In the genomic region with DNA sequence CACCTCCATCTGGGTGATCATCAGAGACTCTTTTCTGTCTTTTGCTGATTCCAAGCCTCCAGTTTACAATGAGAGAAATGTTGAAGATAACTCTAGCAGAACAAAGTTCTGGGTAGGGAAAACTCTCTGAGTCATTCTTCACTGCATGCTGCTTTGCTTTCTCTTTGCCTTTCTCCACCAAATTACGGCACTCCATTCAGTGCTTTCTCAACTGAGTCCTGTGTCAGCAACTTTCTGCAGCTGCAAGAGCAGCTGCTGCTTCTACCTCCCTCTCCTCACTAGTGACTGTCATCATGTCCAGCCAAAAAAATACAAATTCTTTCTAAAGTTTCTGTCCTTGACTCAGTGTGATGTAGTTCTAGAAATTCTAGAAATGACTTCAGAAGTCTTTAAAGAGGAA, we compare ENCODE assay signal across 13 cellular contexts.
DNase-seq lines count a peak whose midpoint lies in the region; ATAC-seq and TF ChIP-seq lines count a peak whose summit lies in the region.
"Had no signal": no experiment of that assay in that cellular context is flagged by ENCODE, and none has a peak within 500 bp of the region (broad histone marks: within the 10 kb centered on the region; RNA-seq: fewer than 3 reads in every experiment).

No MANE protein-coding gene starts in this region.

- peak overlapping the region; percentile 5 for H3K4me3 Mint-ChIP-seq in Calu3 (ENCODE audit: low read depth, unreplicated experiment)
- H3K4me3 Mint-ChIP-seq in stimulated activated memory B cell treated with anti-CD40 and anti-IgM and Interleukin-4, amounts not matched to agents 10 μg/mL and 1 μg/mL and 100 μg/mL, for 72 hours: no peak overlapping the region

- no peaks in the 10 kb centered on the region for H3K27me3 Mint-ChIP-seq in Calu3 (ENCODE audit: unreplicated experiment)
- no peaks in the 10 kb centered on the region for H3K27me3 Mint-ChIP-seq in stimulated activated memory B cell treated with anti-CD40 and anti-IgM and Interleukin-4, amounts not matched to agents 10 μg/mL and 1 μg/mL and 100 μg/mL, for 72 hours

- no peaks in the 10 kb centered on the region for H3K36me3 ChIP-seq in adipocyte (ENCODE audit: control insufficient read depth, insufficient read depth, low read length, severe bottlenecking)
- no peaks in the 10 kb centered on the region for H3K36me3 ChIP-seq in mesenchymal stem cell (ENCODE audit: control insufficient read depth in 1 of 2, insufficient read depth in 2 of 2, low read depth in 1 of 2, low read length in 2 of 2)

- BruUV-seq in Calu3 (replicated peaks; lab: Mats Ljungman, UMichigan): no TSS peak

- H3K23ac ChIP-seq in mesenchymal stem cell (ENCODE audit: low read length in 2 of 2): no peak overlapping the region

- H3K27ac Mint-ChIP-seq in Calu3 (ENCODE audit: unreplicated experiment): no peak overlapping the region
- H3K27ac Mint-ChIP-seq in stimulated activated memory B cell treated with anti-CD40 and anti-IgM and Interleukin-4, amounts not matched to agents 10 μg/mL and 1 μg/mL and 100 μg/mL, for 72 hours: no peak overlapping the region

- H2BK120ac ChIP-seq in mesenchymal stem cell (ENCODE audit: low read depth, low read length): no peak overlapping the region

- H3K4ac ChIP-seq in mesenchymal stem cell (ENCODE audit: low read depth in 1 of 2, low read length in 2 of 2): no peak overlapping the region

- no peak overlapping the region for H2BK5ac ChIP-seq in mesenchymal stem cell (ENCODE audit: low read depth, low read length, poor library complexity, severe bottlenecking)

- H3K4me2 ChIP-seq in mesenchymal stem cell (ENCODE audit: low read length, poor library complexity, severe bottlenecking): no peak overlapping the region
- H3K4me2 ChIP-seq: A549, PC-9 had no signal

- no peak overlapping the region for H3K9ac ChIP-seq in adipocyte (ENCODE audit: low read length)
- H3K9ac ChIP-seq in mesenchymal stem cell (ENCODE audit: low read length): no peak overlapping the region

- H3K9me3 ChIP-seq in adipocyte (ENCODE audit: control insufficient read depth, low read length) (peaks cover 1% of the 10 kb centered on the region), mesenchymal stem cell (ENCODE audit: control insufficient read depth, low read length) (peaks cover 2% of the 10 kb centered on the region)
- H3K9me3 ChIP-seq: A549 had no signal

- H2BK12ac ChIP-seq in mesenchymal stem cell (ENCODE audit: low read length in 2 of 2): no peak overlapping the region

- H3K4me1 ChIP-seq in adipocyte (ENCODE audit: control insufficient read depth, insufficient read depth, low read length): no peaks in the 10 kb centered on the region
- H3K4me1 ChIP-seq in mesenchymal stem cell (ENCODE audit: control insufficient read depth, insufficient read depth, low read depth, low read length): no peaks in the 10 kb centered on the region
- H3K4me1 ChIP-seq: A549 had no signal

- H3K9me3 Mint-ChIP-seq in Calu3 (ENCODE audit: low read depth, unreplicated experiment): no peaks in the 10 kb centered on the region
- H3K9me3 Mint-ChIP-seq in stimulated activated memory B cell treated with anti-CD40 and anti-IgM and Interleukin-4, amounts not matched to agents 10 μg/mL and 1 μg/mL and 100 μg/mL, for 72 hours: no peaks in the 10 kb centered on the region

- H4K91ac ChIP-seq in mesenchymal stem cell (ENCODE audit: low read length): no peak overlapping the region

- TF ChIP-seq CTCF in Calu3 (IDR thresholded peaks at IDR 0.05; ENCODE audit: unreplicated experiment): no peak

- H4K8ac ChIP-seq in mesenchymal stem cell (ENCODE audit: low read length): no peak overlapping the region

- CTCF ChIA-PET in Calu3 (lab: Charles Lee): no interaction called here

- no peak overlapping the region for H3K4me3 ChIP-seq in Jurkat, Clone E6-1 (ENCODE audit: low read length)
- H3K4me3 ChIP-seq in adipocyte (ENCODE audit: low read length): no peak overlapping the region
- no peak overlapping the region for H3K4me3 ChIP-seq in mesenchymal stem cell (ENCODE audit: insufficient read depth in 1 of 2, low read depth in 1 of 2, low read length in 2 of 2)
- H3K4me3 ChIP-seq: A549, PC-9 had no signal

- DNase-seq in Calu3 (no peak), adipocyte (ENCODE audit: low read depth) (peak; percentile 25), mesenchymal stem cell (peak; percentile 15), NCI-H1105 (lab: John Stamatoyannopoulos, UW) (no peak)
- peak; percentile 30 for DNase-seq in Jurkat, Clone E6-1 (ENCODE audit: low read depth, low spot score)
- DNase-seq in activated naive CD4-positive, alpha-beta T cell treated with anti-CD3 and anti-CD28 coated beads, Interleukin-2, amount 50 U/mL, for 16 hours: no peak
- DNase-seq: NCI-H1436 treated with DMSO at 0.1 percent for 48 hours; NCI-H2081; NCI-H524; NK-92 treated with Interleukin-12 subunit alpha and Interleukin-12 subunit beta, amount 100 ng/mL, for 24 hours; PC-9 had no signal

- H2AFZ ChIP-seq in mesenchymal stem cell (ENCODE audit: low read depth, low read length): no peak overlapping the region
- H2AFZ ChIP-seq: PC-9 had no signal

- H3K4me1 Mint-ChIP-seq in Calu3 (ENCODE audit: low read depth, unreplicated experiment): peaks cover 8% of the 10 kb centered on the region
- no peaks in the 10 kb centered on the region for H3K4me1 Mint-ChIP-seq in stimulated activated memory B cell treated with anti-CD40 and anti-IgM and Interleukin-4, amounts not matched to agents 10 μg/mL and 1 μg/mL and 100 μg/mL, for 72 hours

- H3K27me3 ChIP-seq in adipocyte (replicated peaks; ENCODE audit: control insufficient read depth, insufficient read depth, low read length) (no peaks in the 10 kb centered on the region), mesenchymal stem cell (ENCODE audit: control insufficient read depth in 1 of 2, insufficient read depth in 1 of 2, low read length in 2 of 2) (no peaks in the 10 kb centered on the region)

- H3K36me3 Mint-ChIP-seq in Calu3 (ENCODE audit: insufficient read depth, unreplicated experiment): no peaks in the 10 kb centered on the region
- H3K36me3 Mint-ChIP-seq in stimulated activated memory B cell treated with anti-CD40 and anti-IgM and Interleukin-4, amounts not matched to agents 10 μg/mL and 1 μg/mL and 100 μg/mL, for 72 hours: no peaks in the 10 kb centered on the region

- no peak overlapping the region for H3K18ac ChIP-seq in mesenchymal stem cell (ENCODE audit: low read depth in 1 of 2, low read length in 2 of 2)

- no peak for ATAC-seq in stimulated activated memory B cell treated with anti-CD40 and anti-IgM and Interleukin-4, amounts not matched to agents 10 μg/mL and 1 μg/mL and 100 μg/mL, for 72 hours
- ATAC-seq: A549 had no signal

- no peaks in the 10 kb centered on the region for H3K79me1 ChIP-seq in mesenchymal stem cell (replicated peaks; ENCODE audit: low read length, poor library complexity, severe bottlenecking)

- H2BK15ac ChIP-seq in mesenchymal stem cell (ENCODE audit: low read depth, poor library complexity, severe bottlenecking): no peak overlapping the region

- 29% methylated on average over 1 of the region's 1 CpG for WGBS in mesenchymal stem cell

- intact Hi-C loops in Calu3 (cut with micrococcal nuclease; ENCODE audit: unreplicated experiment): no loop called here

- no peak overlapping the region for H3K14ac ChIP-seq in mesenchymal stem cell (ENCODE audit: low read length in 2 of 2)

- no peak overlapping the region for H2AK5ac ChIP-seq in mesenchymal stem cell (ENCODE audit: low read length, severe bottlenecking)

- no peak overlapping the region for H3K27ac ChIP-seq in mesenchymal stem cell (ENCODE audit: low read length, poor library complexity, severe bottlenecking)
- H3K27ac ChIP-seq: A549, PC-9 had no signal

Comparison
In these comparisons a context has a peak if more than half of its experiments do, and no peak if none do; other contexts are left out.
1. DNase-seq: peak in Jurkat, Clone E6-1 (single experiment), adipocyte (single experiment) and mesenchymal stem cell (single experiment); none in Calu3 (single experiment), activated naive CD4-positive, alpha-beta T cell treated with anti-CD3 and anti-CD28 coated beads, Interleukin-2, amount 50 U/mL, for 16 hours (single experiment) and NCI-H1105 (single experiment).